In the genomic region with DNA sequence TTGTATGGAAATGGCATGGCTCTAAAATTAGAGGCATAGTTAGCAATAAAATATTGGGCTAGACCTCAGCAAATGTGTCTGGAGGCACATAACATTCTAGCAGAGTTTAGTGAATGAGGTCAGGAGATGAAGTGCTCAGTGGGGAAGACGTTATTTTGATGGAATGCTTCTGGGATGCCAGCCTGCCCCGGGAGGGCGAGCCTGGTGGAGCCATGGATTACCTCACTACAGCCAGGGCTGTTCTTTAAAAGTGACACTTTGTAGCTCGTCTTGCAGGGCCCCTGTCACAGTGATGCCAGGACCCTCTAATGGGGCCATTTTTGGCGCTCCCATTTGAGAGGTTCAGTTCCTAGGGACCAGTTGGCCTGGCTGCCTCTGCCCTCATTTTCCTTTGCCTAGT, we compare ENCODE assay signal across 13 cellular contexts. TPM values are rescaled to one million over a fixed set of nuclear protein-coding genes. Genes with fewer than 3 reads are reported as not detected.
A peak's percentile ranks its signal among the peaks of the same experiment; 100 is the strongest.
DNase-seq lines count a peak whose midpoint lies in the region; ATAC-seq and TF ChIP-seq lines count a peak whose summit lies in the region.
"Had no signal": no experiment of that assay in that cellular context is flagged by ENCODE, and none has a peak within 500 bp of the region (broad histone marks: within the 10 kb centered on the region; RNA-seq: fewer than 3 reads in every experiment).

No MANE protein-coding gene starts in this region.

- peak; percentile 41 to 59 (median 48) for ATAC-seq in heart left ventricle
- no peak for ATAC-seq in Right ventricle myocardium inferior
- no peak for ATAC-seq in GM21576 (IDR thresholded peaks at IDR 0.05; ENCODE audit: unreplicated experiment)

- POLR2A ChIA-PET in activated CD4-positive, alpha-beta memory T cell treated with anti-CD3 and anti-CD28 coated beads for 36 hours (lab: Charles Lee) = no interaction called here

- no peak overlapping the region for H3K4me3 ChIP-seq in heart left ventricle
- no peak overlapping the region for H3K4me3 ChIP-seq in ascending aorta
- no peak overlapping the region for H3K4me3 ChIP-seq in transverse colon
- no peak overlapping the region for H3K4me3 ChIP-seq in prostate gland
- H3K4me3 ChIP-seq: suprapubic skin had no signal

- H3K27ac ChIP-seq in heart left ventricle = peak overlapping the region in 8 of 12 donors; percentile 15 to 75 (median 41)
- peak overlapping the region; percentile 83 for H3K27ac ChIP-seq in ascending aorta
- peak overlapping the region in 3 of 4 donors; percentile 19 to 66 (median 52) for H3K27ac ChIP-seq in transverse colon
- peak overlapping the region in 1 of 2 donors; percentile 4 for H3K27ac ChIP-seq in prostate gland

- no peak overlapping the region for H3K4me3 Mint-ChIP-seq in activated CD4-positive, alpha-beta memory T cell treated with anti-CD3 and anti-CD28 coated beads for 36 hours
- H3K4me3 Mint-ChIP-seq: effector memory CD8-positive, alpha-beta T cell had no signal

- no peaks in the 10 kb centered on the region for H3K9me3 ChIP-seq in heart left ventricle
- no peaks in the 10 kb centered on the region for H3K9me3 ChIP-seq in ascending aorta
- H3K9me3 ChIP-seq in transverse colon = no peaks in the 10 kb centered on the region
- H3K9me3 ChIP-seq in prostate gland = no peaks in the 10 kb centered on the region
- H3K9me3 ChIP-seq: Caco-2, suprapubic skin had no signal

- H3K36me3 ChIP-seq in heart left ventricle (peaks cover 0 to 36% (median 8%) of the 10 kb centered on the region in 9 donors), ascending aorta (no peaks in the 10 kb centered on the region), transverse colon (no peaks in the 10 kb centered on the region), prostate gland (no peaks in the 10 kb centered on the region)

- in situ Hi-C loops in transverse colon (cut with MboI; ENCODE audit: low pct_ligation_motif_present in 1 of 4, low pct_unique_long_range_greater_than_20kb in 1 of 4, low sequenced_read_pairs in 3 of 4) = no loop called here

- no peaks in the 10 kb centered on the region for H3K9me3 Mint-ChIP-seq in activated CD4-positive, alpha-beta memory T cell treated with anti-CD3 and anti-CD28 coated beads for 36 hours
- H3K9me3 Mint-ChIP-seq: effector memory CD8-positive, alpha-beta T cell had no signal

- no peaks in the 10 kb centered on the region for H3K27me3 ChIP-seq in heart left ventricle
- no peaks in the 10 kb centered on the region for H3K27me3 ChIP-seq in ascending aorta
- H3K27me3 ChIP-seq in transverse colon = no peaks in the 10 kb centered on the region
- H3K27me3 ChIP-seq in prostate gland (replicated peaks; ENCODE audit: insufficient read depth) = no peaks in the 10 kb centered on the region
- H3K27me3 ChIP-seq: suprapubic skin had no signal

- TF ChIP-seq POLR2A in heart left ventricle (IDR thresholded peaks at IDR 0.05) = no peak
- TF ChIP-seq POLR2A in transverse colon (IDR thresholded peaks at IDR 0.05) = no peak
- no peak for TF ChIP-seq POLR2A in prostate gland (IDR thresholded peaks at IDR 0.05)

- peaks cover 0 to 31% (median 17%) of the 10 kb centered on the region in 12 donors for H3K4me1 ChIP-seq in heart left ventricle
- H3K4me1 ChIP-seq in ascending aorta = peaks cover 12 to 23% of the 10 kb centered on the region in 2 donors
- H3K4me1 ChIP-seq in transverse colon = peaks cover 0 to 6% (median 0%) of the 10 kb centered on the region in 4 donors
- no peaks in the 10 kb centered on the region for H3K4me1 ChIP-seq in prostate gland (replicated peaks)

- intact Hi-C loops in heart left ventricle (cut with DNase I) = loop anchor here in 2 of 10 donors (1.0 to 5.0 kb wide), 2 partner anchors 43 to 49 kb away; a partner anchor contains a TSS
- intact Hi-C loops in Right ventricle myocardium inferior (cut with DNase I) = no loop called here
- intact Hi-C loops in ascending aorta (cut with DNase I) = loop anchor here (10.0 kb wide), 1 partner anchor 1745 kb away; a partner anchor contains a TSS
- intact Hi-C loops in transverse colon (cut with DNase I; ENCODE audit: low total_unique reads) = no loop called here
- intact Hi-C loops in prostate gland (cut with DNase I) = no loop called here
- intact Hi-C loops in activated CD4-positive, alpha-beta memory T cell treated with anti-CD3 and anti-CD28 coated beads for 36 hours (cut with micrococcal nuclease) = no loop called here

- TF ChIP-seq CTCF in heart left ventricle (IDR thresholded peaks at IDR 0.05) (no peak), ascending aorta (IDR thresholded peaks at IDR 0.05) (no peak), transverse colon (IDR thresholded peaks at IDR 0.05) (no peak), prostate gland (IDR thresholded peaks at IDR 0.05) (no peak)

- DNase-seq in heart left ventricle (no peak), Right ventricle myocardium inferior (ENCODE audit: missing footprints) (no peak), ascending aorta (ENCODE audit: low spot score in 2 of 2) (peak in 1 of 2 donors; percentile 86), iris pigment epithelial cell (ENCODE audit: low read depth) (peak; percentile 50), transverse colon (no peak), prostate gland (ENCODE audit: low spot score) (no peak)
- DNase-seq in activated CD4-positive, alpha-beta memory T cell treated with anti-CD3 and anti-CD28 coated beads for 36 hours = no peak
- DNase-seq: 8988T; effector memory CD8-positive, alpha-beta T cell; left colon had no signal

- no peak for TF ChIP-seq EP300 in transverse colon (IDR thresholded peaks at IDR 0.05; ENCODE audit: low read depth)

- no peaks in the 10 kb centered on the region for H3K27me3 Mint-ChIP-seq in activated CD4-positive, alpha-beta memory T cell treated with anti-CD3 and anti-CD28 coated beads for 36 hours
- H3K27me3 Mint-ChIP-seq: effector memory CD8-positive, alpha-beta T cell had no signal

- no peak overlapping the region for H3K27ac Mint-ChIP-seq in activated CD4-positive, alpha-beta memory T cell treated with anti-CD3 and anti-CD28 coated beads for 36 hours
- H3K27ac Mint-ChIP-seq: effector memory CD8-positive, alpha-beta T cell had no signal

- CTCF ChIA-PET in activated CD4-positive, alpha-beta memory T cell treated with anti-CD3 and anti-CD28 coated beads for 36 hours (lab: Charles Lee) = interaction anchor here (1.0 to 6.9 kb wide), 7 partner anchors 9 to 47 kb away, joined by 3 to 84 read pairs (median 3); a partner anchor contains a TSS

- H3K4me1 Mint-ChIP-seq in activated CD4-positive, alpha-beta memory T cell treated with anti-CD3 and anti-CD28 coated beads for 36 hours (ENCODE audit: low read depth) = peaks cover 12% of the 10 kb centered on the region

- H3K36me3 Mint-ChIP-seq in activated CD4-positive, alpha-beta memory T cell treated with anti-CD3 and anti-CD28 coated beads for 36 hours = peaks cover 3% of the 10 kb centered on the region

- 49 to 66% (median 59%) methylated on average over 5 of the region's 5 CpGs for WGBS in heart left ventricle, 4 donors
- WGBS in transverse colon (ENCODE audit: low coverage in 1 of 2), 2 donors = 80 to 100% methylated on average over 1 to 5 of the region's 5 CpGs
- 69% methylated on average over 5 of the region's 5 CpGs for WGBS in prostate gland

RNA-seq across cellular contexts. Expression of a gene that starts 48.5 kb away (rescaled TPM):
- total RNA-seq in heart left ventricle (10 to 100 TPM; 15.1 to 30.6 (median 21.2) TPM), Right ventricle myocardium inferior (13.7 TPM), ascending aorta (14.2 TPM), transverse colon (10 to 100 TPM; 11.5 to 27.7 (median 12.2) TPM), prostate gland (10 to 100 TPM; 12.0 to 15.3 TPM)
- polyA plus RNA-seq in heart left ventricle = 10 to 100 TPM in 1 of 2 donors, 1 to 10 TPM in 1; 7.3 to 27.7 TPM
- 10 to 100 TPM in 1 of 2 experiments, 1 to 10 TPM in 1; 9.0 to 11.6 TPM for total RNA-seq in activated CD4-positive, alpha-beta memory T cell treated with anti-CD3 and anti-CD28 coated beads for 36 hours

Comparison
In these comparisons a context has a peak if more than half of its experiments do, and no peak if none do; other contexts are left out.
1. ATAC-seq: peak in heart left ventricle (4 of 4); none in Right ventricle myocardium inferior (single experiment) and GM21576 (single experiment).